ENCODE assay signal across 21 cellular contexts in genomic region chr16:3249451-3249850, GRCh38. TPM values are rescaled to one million over a fixed set of nuclear protein-coding genes. Genes with fewer than 3 reads are reported as not detected.
DNase-seq lines count a peak whose midpoint lies in the region; FAIRE-seq and TF ChIP-seq lines count a peak whose summit lies in the region.
"Had no signal": no experiment of that assay in that cellular context is flagged by ENCODE, and none has a peak within 500 bp of the region (broad histone marks: within the 10 kb centered on the region; RNA-seq: fewer than 3 reads in every experiment).

No MANE protein-coding gene starts in this region.

- no peaks in the 10 kb centered on the region for H3K9me3 ChIP-seq in kidney (ENCODE audit: control insufficient read depth in 1 of 2, low read length in 2 of 2)
- peaks cover 0 to 19% of the 10 kb centered on the region in 2 donors for H3K9me3 ChIP-seq in neuronal stem cell (replicated peaks in 1 of 2; ENCODE audit: control insufficient read depth in 2 of 2, insufficient read depth in 1 of 2, low read depth in 1 of 2, low read length in 2 of 2)
- no peaks in the 10 kb centered on the region for H3K9me3 ChIP-seq in spleen

- TF ChIP-seq CTCF in kidney (IDR thresholded peaks at IDR 0.05; ENCODE audit: borderline replicate concordance, extremely low read depth, insufficient read depth) (no peak), spleen (IDR thresholded peaks at IDR 0.05 in 8 of 11, conservative IDR thresholded peaks at IDR 0.05 in 3 of 11) (no peak), nephron progenitor cell (IDR thresholded peaks at IDR 0.05) (no peak)

- no CpG with 5 or more reads among the region's 14 CpGs for WGBS in neuronal stem cell (ENCODE audit: extremely low coverage in 2 of 2, insufficient read length in 2 of 2, insufficient replicate concordance in 1 of 2), 2 donors
- 75 to 87% (median 83%) methylated on average over 9 to 14 of the region's 14 CpGs for WGBS in spleen, 5 donors

- peaks cover 43% of the 10 kb centered on the region for H3K27me3 Mint-ChIP-seq in nephron progenitor cell (ENCODE audit: low read depth, poor library complexity)

- H3K18ac ChIP-seq in neuronal stem cell (ENCODE audit: low read length) = no peak overlapping the region

- H4K91ac ChIP-seq in neuronal stem cell (ENCODE audit: low read depth, low read length, poor library complexity) = no peak overlapping the region

- intact Hi-C loops in kidney (cut with DNase I) (no loop called here), spleen (cut with DNase I; ENCODE audit: low total_unique reads) (no loop called here)

- no peak overlapping the region for H3K9ac ChIP-seq in kidney (ENCODE audit: low read length in 2 of 2)
- H3K9ac ChIP-seq in neuronal stem cell (ENCODE audit: low read depth, low read length, poor library complexity) = peak overlapping the region; percentile 13

- H3K4me1 Mint-ChIP-seq in nephron progenitor cell = no peaks in the 10 kb centered on the region
- H3K4me1 Mint-ChIP-seq: CD4-positive, alpha-beta memory T cell; GM23338; H9 had no signal

- no peak overlapping the region for H3K14ac ChIP-seq in neuronal stem cell (ENCODE audit: low read length)

- no peak overlapping the region for H3K4me3 Mint-ChIP-seq in nephron progenitor cell
- H3K4me3 Mint-ChIP-seq: CD4-positive, alpha-beta memory T cell; GM23338; H9 had no signal

- peak; percentile 50 for DNase-seq in kidney
- no peak for DNase-seq in neuronal stem cell (ENCODE audit: low spot score)
- DNase-seq in spleen = peak; percentile 44
- DNase-seq in nephron progenitor cell = no peak
- no peak for DNase-seq in ureter (ENCODE audit: low spot score)
- DNase-seq in NCI-H510A (lab: John Stamatoyannopoulos, UW) = no peak
- DNase-seq: C1 segment of cervical spinal cord; Calu3; CD4-positive, alpha-beta memory T cell; COR-L47; DMS53; DMS79 treated with DMSO at 0.1 percent for 48 hours; GF-D8; H9 had no signal

- no peak overlapping the region for H4K8ac ChIP-seq in neuronal stem cell (ENCODE audit: low read depth, low read length)

- H2AFZ ChIP-seq in neuronal stem cell (ENCODE audit: low read length) = peak overlapping the region; percentile 11
- H2AFZ ChIP-seq: GM23338 had no signal

- H2BK12ac ChIP-seq in neuronal stem cell (ENCODE audit: low read length) = no peak overlapping the region

- H2BK15ac ChIP-seq in neuronal stem cell (ENCODE audit: low read length) = no peak overlapping the region

- FAIRE-seq in kidney (lab: Jason Lieb, UNC) = no peak
- FAIRE-seq: GM12891, GM18507 had no signal

- H3K27me3 ChIP-seq in neuronal stem cell (ENCODE audit: control insufficient read depth in 3 of 3, insufficient read depth in 3 of 3, low read depth in 1 of 3, low read length in 3 of 3) (peaks cover 0 to 55% (median 0%) of the 10 kb centered on the region in 3 experiments), spleen (replicated peaks in 1 of 7) (peaks cover 0 to 14% (median 0%) of the 10 kb centered on the region in 7 donors)

- H3K27ac ChIP-seq in kidney (ENCODE audit: low read depth in 2 of 2, low read length in 2 of 2) (no peak overlapping the region), neuronal stem cell (replicated peaks; ENCODE audit: low read length) (no peak overlapping the region), spleen (no peak overlapping the region)

- H2AK5ac ChIP-seq in neuronal stem cell (ENCODE audit: low read depth, low read length) = no peak overlapping the region

- H3K4me3 ChIP-seq in kidney (ENCODE audit: low read length in 2 of 2) = no peak overlapping the region
- no peak overlapping the region for H3K4me3 ChIP-seq in neuronal stem cell (ENCODE audit: low read length in 2 of 2)
- no peak overlapping the region for H3K4me3 ChIP-seq in spleen
- H3K4me3 ChIP-seq: GM23338 had no signal

- no peak overlapping the region for H3K4ac ChIP-seq in neuronal stem cell (ENCODE audit: low read length)

- TF ChIP-seq POLR2A in spleen (IDR thresholded peaks at IDR 0.05) = no peak

- no peak overlapping the region for H2BK5ac ChIP-seq in neuronal stem cell (ENCODE audit: low read length)

- no peak overlapping the region for H3K23ac ChIP-seq in neuronal stem cell (ENCODE audit: low read depth, low read length, poor library complexity)

- H3K4me2 ChIP-seq in neuronal stem cell (ENCODE audit: insufficient read depth, low read length, poor library complexity, severe bottlenecking) = no peak overlapping the region
- H3K4me2 ChIP-seq: GM23338 had no signal

- H3K79me1 ChIP-seq in neuronal stem cell (ENCODE audit: low read depth, low read length) = no peaks in the 10 kb centered on the region

- H2BK120ac ChIP-seq in neuronal stem cell (ENCODE audit: low read depth, low read length) = no peak overlapping the region

- H3K4me1 ChIP-seq in kidney (ENCODE audit: control insufficient read depth in 1 of 2, insufficient read depth in 1 of 2, low read depth in 1 of 2, low read length in 2 of 2) (no peaks in the 10 kb centered on the region), neuronal stem cell (ENCODE audit: control insufficient read depth in 2 of 2, insufficient read depth in 1 of 2, low read depth in 1 of 2, low read length in 2 of 2) (no peaks in the 10 kb centered on the region), spleen (peaks cover 0 to 28% (median 0%) of the 10 kb centered on the region in 6 donors)

- H3K9me3 Mint-ChIP-seq in nephron progenitor cell = peaks cover 40% of the 10 kb centered on the region

- no peaks in the 10 kb centered on the region for H3K36me3 ChIP-seq in kidney (ENCODE audit: control insufficient read depth in 1 of 2, insufficient read depth in 2 of 2, low read length in 2 of 2)
- no peaks in the 10 kb centered on the region for H3K36me3 ChIP-seq in neuronal stem cell (replicated peaks in 1 of 2; ENCODE audit: control insufficient read depth in 2 of 2, insufficient read depth in 2 of 2, low read length in 2 of 2)
- H3K36me3 ChIP-seq in spleen = peaks cover 0 to 99% (median 0%) of the 10 kb centered on the region in 6 donors

- H3K27ac Mint-ChIP-seq in nephron progenitor cell = no peak overlapping the region
- H3K27ac Mint-ChIP-seq: CD4-positive, alpha-beta memory T cell; GM23338; H9 had no signal

- H3K36me3 Mint-ChIP-seq in nephron progenitor cell (ENCODE audit: low read depth) = no peaks in the 10 kb centered on the region
- H3K36me3 Mint-ChIP-seq: CD4-positive, alpha-beta memory T cell had no signal

RNA-seq across cellular contexts. Expression of gene MEFV, which starts 7.0 kb away (rescaled TPM):
- total RNA-seq in kidney (4.1 TPM), spleen (10 to 100 TPM; 14.9 to 61.1 (median 28.0) TPM), ureter (1.8 TPM)
- polyA plus RNA-seq in kidney (ENCODE audit: insufficient read depth, low read depth, low replicate concordance) (not detected), spleen (1 to 10 TPM in 2 of 3 donors, under 1 TPM in 1; 0.39 to 3.7 (median 1.2) TPM)
- not detected for polyA plus RNA-seq in neuronal stem cell (2013, experiment 1 of 2)
- polyA plus RNA-seq in neuronal stem cell (2013, experiment 2 of 2) = not detected
- total RNA-seq: A673, Calu3, G401, H4, H9 had no signal
- polyA plus RNA-seq: BJ, GM23338 had no signal

RNA-seq across cellular contexts. Expression of gene ZNF200, which starts 14.5 kb away (rescaled TPM):
- total RNA-seq in kidney (9.6 TPM), spleen (10 to 100 TPM; 14.2 to 24.4 (median 15.4) TPM), ureter (7.8 TPM)
- polyA plus RNA-seq in kidney (ENCODE audit: insufficient read depth, low read depth, low replicate concordance) (3.3 TPM), spleen (1 to 10 TPM; 4.2 to 6.3 (median 4.8) TPM)
- polyA plus RNA-seq in neuronal stem cell (2013, experiment 1 of 2) = 3.3 TPM
- polyA plus RNA-seq in neuronal stem cell (2013, experiment 2 of 2) = 3.6 TPM

RNA-seq across cellular contexts. Expression of gene ZNF263, which starts 33.8 kb away (rescaled TPM):
- total RNA-seq in kidney (29.7 TPM), spleen (10 to 100 TPM; 27.8 to 51.9 (median 39.1) TPM), ureter (40.3 TPM)
- polyA plus RNA-seq in kidney (ENCODE audit: insufficient read depth, low read depth, low replicate concordance) (14.6 TPM), spleen (10 to 100 TPM; 16.0 to 21.6 (median 19.8) TPM)
- polyA plus RNA-seq in neuronal stem cell (2013, experiment 1 of 2) = 20.8 TPM
- 19.7 TPM for polyA plus RNA-seq in neuronal stem cell (2013, experiment 2 of 2)

RNA-seq across cellular contexts. Expression of gene TIGD7, which starts 55.8 kb away (rescaled TPM):
- 7.5 TPM for total RNA-seq in kidney
- 4.2 TPM for polyA plus RNA-seq in kidney (ENCODE audit: insufficient read depth, low read depth, low replicate concordance)
- polyA plus RNA-seq in neuronal stem cell (2013, experiment 1 of 2) = 4.8 TPM
- polyA plus RNA-seq in neuronal stem cell (2013, experiment 2 of 2) = 5.0 TPM
- 10 to 100 TPM in 2 of 7 donors, 1 to 10 TPM in 5; 5.8 to 12.0 (median 9.2) TPM for total RNA-seq in spleen
- polyA plus RNA-seq in spleen = 1 to 10 TPM; 3.6 to 3.8 (median 3.7) TPM
- total RNA-seq in ureter = 5.3 TPM

RNA-seq across cellular contexts. Expression of gene ZNF75A, which starts 55.8 kb away (rescaled TPM):
- 41.3 TPM for total RNA-seq in kidney
- polyA plus RNA-seq in kidney (ENCODE audit: insufficient read depth, low read depth, low replicate concordance) = 14.3 TPM
- 16.3 TPM for polyA plus RNA-seq in neuronal stem cell (2013, experiment 1 of 2)
- 16.2 TPM for polyA plus RNA-seq in neuronal stem cell (2013, experiment 2 of 2)
- 10 to 100 TPM; 29.7 to 48.2 (median 42.5) TPM for total RNA-seq in spleen
- 10 to 100 TPM; 17.1 to 30.1 (median 24.2) TPM for polyA plus RNA-seq in spleen
- total RNA-seq in ureter = 36.7 TPM

Comparison
In these comparisons a context has a peak if more than half of its experiments do, and no peak if none do; other contexts are left out.
1. DNase-seq: peak in kidney (single experiment) and spleen (single experiment); none in neuronal stem cell (single experiment), nephron progenitor cell (single experiment), ureter (single experiment) and NCI-H510A (single experiment).